In the genomic region with DNA sequence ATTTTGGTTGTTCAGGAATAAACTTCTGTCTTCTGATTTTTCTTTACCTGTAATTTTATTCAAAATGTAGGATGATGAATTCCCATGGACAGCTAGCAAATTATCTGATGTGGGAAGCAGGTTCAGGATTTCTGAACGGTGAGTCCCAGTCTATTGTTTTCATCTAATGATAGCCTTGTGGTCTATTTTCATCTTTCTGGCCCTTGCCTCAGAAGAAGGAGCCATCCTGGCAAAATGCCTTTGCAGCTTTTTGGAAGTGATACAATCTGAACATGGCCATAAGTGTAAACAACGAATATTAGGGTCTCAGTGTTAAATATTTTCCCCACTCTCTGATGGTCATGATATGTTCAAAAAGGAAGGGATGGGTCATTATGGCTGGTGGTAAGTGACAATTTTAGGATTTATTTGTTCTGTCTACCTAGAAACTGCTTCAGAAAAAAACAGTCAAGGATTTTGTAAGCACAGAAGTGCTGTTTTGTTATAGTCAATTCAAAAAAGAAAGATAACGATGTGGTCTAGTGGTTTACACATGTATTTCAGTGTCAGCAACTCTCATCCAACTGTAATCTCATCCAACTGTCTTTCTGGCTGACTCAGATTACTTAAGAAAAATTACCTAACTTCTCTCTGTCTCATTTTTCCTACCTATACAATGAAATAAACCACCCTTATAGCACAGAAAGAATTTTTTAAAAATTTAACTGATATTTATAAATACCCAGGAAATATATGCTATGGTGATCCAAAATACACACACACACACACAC, we compare ENCODE assay signal across 15 cellular contexts.
DNase-seq lines count a peak whose midpoint lies in the region; ATAC-seq and TF ChIP-seq lines count a peak whose summit lies in the region.
"Had no signal": no experiment of that assay in that cellular context is flagged by ENCODE, and none has a peak within 500 bp of the region (broad histone marks: within the 10 kb centered on the region; RNA-seq: fewer than 3 reads in every experiment).

No MANE protein-coding gene starts in this region.

- DNase-seq in activated CD4-positive, CD25-positive, alpha-beta regulatory T cell (lab: John Stamatoyannopoulos, UW), result no peak
- peak; percentile 10 for DNase-seq in HS-5 (ENCODE audit: low read depth)
- peak; percentile 97 for DNase-seq in amniotic epithelial cell (ENCODE audit: low read depth)
- no peak for DNase-seq in heart right ventricle
- no peak for DNase-seq in NCI-H2107 (lab: John Stamatoyannopoulos, UW)
- no peak for DNase-seq in sigmoid colon
- DNase-seq: ACHN; activated CD8-positive, alpha-beta memory T cell treated with anti-CD3 and anti-CD28 coated beads for 24 hours; NCI-H526; T-helper 9 cell had no signal

- H3K36me3 ChIP-seq in parathyroid adenoma (ENCODE audit: control insufficient read depth, insufficient read depth, low read length) (no peaks in the 10 kb centered on the region), heart right ventricle (no peaks in the 10 kb centered on the region), sigmoid colon (no peaks in the 10 kb centered on the region)
- H3K36me3 ChIP-seq: prostate gland had no signal

- H3K4me2 ChIP-seq in parathyroid adenoma (ENCODE audit: low read length), result peak overlapping the region; percentile 39

- WGBS in heart right ventricle, 2 donors, result 46 to 65% methylated on average over 3 of the region's 3 CpGs
- 72 to 77% methylated on average over 3 of the region's 3 CpGs for WGBS in sigmoid colon, 2 donors

- H3K4me1 ChIP-seq in parathyroid adenoma (peaks cover 4% of the 10 kb centered on the region), heart right ventricle (no peaks in the 10 kb centered on the region), sigmoid colon (no peaks in the 10 kb centered on the region)
- H3K4me1 ChIP-seq: prostate gland had no signal

- no peak for TF ChIP-seq POLR2A in sigmoid colon (IDR thresholded peaks at IDR 0.05)

- H3K9me3 ChIP-seq in parathyroid adenoma (ENCODE audit: control insufficient read depth, low read length) (no peaks in the 10 kb centered on the region), heart right ventricle (peaks cover 0 to 5% (median 0%) of the 10 kb centered on the region in 11 donors), sigmoid colon (no peaks in the 10 kb centered on the region)
- H3K9me3 ChIP-seq: prostate gland had no signal

- intact Hi-C loops in heart right ventricle (cut with DNase I), result no loop called here
- intact Hi-C loops in sigmoid colon (cut with DNase I), result no loop called here

- TF ChIP-seq EP300 in sigmoid colon (IDR thresholded peaks at IDR 0.05), result no peak

- no peak overlapping the region for H3K27ac ChIP-seq in parathyroid adenoma
- no peak overlapping the region for H3K27ac ChIP-seq in heart right ventricle
- no peak overlapping the region for H3K27ac ChIP-seq in sigmoid colon
- H3K27ac ChIP-seq: prostate gland had no signal

- ATAC-seq in activated CD4-positive, CD25-positive, alpha-beta regulatory T cell treated with anti-CD3 and anti-CD28 coated beads, Interleukin-2, amount 50 U/mL, for 24 hours, result peak; percentile 41 to 44
- no peak for ATAC-seq in heart right ventricle
- ATAC-seq: esophagus mucosa, Right ventricle myocardium inferior had no signal

- no peak overlapping the region for H3K9ac ChIP-seq in parathyroid adenoma

- peak overlapping the region; percentile 33 for H3K4me3 ChIP-seq in parathyroid adenoma (ENCODE audit: low read depth, low read length)
- H3K4me3 ChIP-seq in heart right ventricle, result no peak overlapping the region
- no peak overlapping the region for H3K4me3 ChIP-seq in sigmoid colon
- H3K4me3 ChIP-seq: prostate gland had no signal

- no peak overlapping the region for H2AFZ ChIP-seq in parathyroid adenoma

- H3K79me2 ChIP-seq in parathyroid adenoma, result no peaks in the 10 kb centered on the region

- TF ChIP-seq CTCF in parathyroid adenoma (IDR thresholded peaks at IDR 0.05), result no peak
- TF ChIP-seq CTCF in heart right ventricle (IDR thresholded peaks at IDR 0.05), result no peak
- no peak for TF ChIP-seq CTCF in sigmoid colon (IDR thresholded peaks at IDR 0.05)

- H3K27me3 ChIP-seq in parathyroid adenoma (ENCODE audit: control insufficient read depth, insufficient read depth, low read length) (no peaks in the 10 kb centered on the region), heart right ventricle (no peaks in the 10 kb centered on the region), sigmoid colon (no peaks in the 10 kb centered on the region)

Comparison
In these comparisons a context has a peak if more than half of its experiments do, and no peak if none do; other contexts are left out.
1. ATAC-seq: peak in activated CD4-positive, CD25-positive, alpha-beta regulatory T cell treated with anti-CD3 and anti-CD28 coated beads, Interleukin-2, amount 50 U/mL, for 24 hours (2 of 2); none in heart right ventricle (0 of 8).
2. DNase-seq: peak in HS-5 (single experiment) and amniotic epithelial cell (single experiment); none in activated CD4-positive, CD25-positive, alpha-beta regulatory T cell (0 of 4), heart right ventricle (0 of 2), NCI-H2107 (single experiment) and sigmoid colon (single experiment).